In the genomic region with DNA sequence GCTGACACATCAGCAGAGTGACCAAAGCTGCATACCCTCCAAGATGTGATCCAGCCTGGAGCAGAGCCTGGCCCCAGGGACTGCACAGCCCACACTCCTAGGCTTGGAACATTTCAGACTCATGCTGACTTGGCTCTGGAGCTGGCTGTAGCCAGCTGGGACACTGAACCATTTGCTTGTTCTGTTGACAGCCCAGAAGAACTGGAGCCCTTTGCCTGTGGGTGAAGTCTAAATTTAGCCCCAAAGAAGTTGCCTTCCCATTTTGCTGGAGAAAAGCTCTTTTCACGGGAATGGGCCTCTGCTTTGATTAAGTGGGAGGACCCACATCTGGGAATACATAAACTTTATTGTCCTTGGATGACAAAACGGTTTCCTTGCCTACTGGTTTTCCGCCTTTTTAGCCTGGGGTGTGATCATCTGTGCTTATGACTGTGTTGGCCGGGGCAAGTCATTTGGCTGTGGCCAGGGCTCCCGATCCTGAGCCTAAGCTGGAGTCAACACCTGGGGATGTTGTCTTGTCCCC, we compare ENCODE assay signal across 1 cellular context.
TF ChIP-seq lines count a peak whose summit lies in the region.

No MANE protein-coding gene starts in this region.

TF ChIP-seq in IMR-90, 13 proteins besides CTCF, POLR2A, EP300 and RAD21:
- TF ChIP-seq MAZ (IDR thresholded peaks at IDR 0.05; ENCODE audit: borderline replicate concordance, low read depth, low read length) = no peak
- no peak for TF ChIP-seq CEBPB (IDR thresholded peaks at IDR 0.05; ENCODE audit: low read depth, low read length)
- no peak for TF ChIP-seq NFE2L2 (IDR thresholded peaks at IDR 0.05; ENCODE audit: low read depth, low read length)
- TF ChIP-seq RFX5 (IDR thresholded peaks at IDR 0.05; ENCODE audit: low read depth, low read length) = no peak
- no peak for TF ChIP-seq SMC3 (IDR thresholded peaks at IDR 0.05; ENCODE audit: low read depth, low read length)
- TF ChIP-seq RCOR1 (IDR thresholded peaks at IDR 0.05; ENCODE audit: insufficient replicate concordance, low read length) = no peak
- TF ChIP-seq, protein P1, sequence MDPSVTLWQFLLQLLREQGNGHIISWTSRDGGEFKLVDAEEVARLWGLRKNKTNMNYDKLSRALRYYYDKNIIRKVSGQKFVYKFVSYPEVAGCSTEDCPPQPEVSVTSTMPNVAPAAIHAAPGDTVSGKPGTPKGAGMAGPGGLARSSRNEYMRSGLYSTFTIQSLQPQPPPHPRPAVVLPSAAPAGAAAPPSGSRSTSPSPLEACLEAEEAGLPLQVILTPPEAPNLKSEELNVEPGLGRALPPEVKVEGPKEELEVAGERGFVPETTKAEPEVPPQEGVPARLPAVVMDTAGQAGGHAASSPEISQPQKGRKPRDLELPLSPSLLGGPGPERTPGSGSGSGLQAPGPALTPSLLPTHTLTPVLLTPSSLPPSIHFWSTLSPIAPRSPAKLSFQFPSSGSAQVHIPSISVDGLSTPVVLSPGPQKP (IDR thresholded peaks at IDR 0.05; ENCODE audit: borderline replicate concordance, low read depth, low read length) = no peak
- TF ChIP-seq MAFK (IDR thresholded peaks at IDR 0.05; ENCODE audit: low read depth, low read length) = no peak
- no peak for TF ChIP-seq MXI1 (IDR thresholded peaks at IDR 0.05; ENCODE audit: borderline replicate concordance, low read depth, low read length)
- TF ChIP-seq BHLHE40 (IDR thresholded peaks at IDR 0.05; ENCODE audit: low read depth, low read length) = no peak
- TF ChIP-seq, protein P2, sequence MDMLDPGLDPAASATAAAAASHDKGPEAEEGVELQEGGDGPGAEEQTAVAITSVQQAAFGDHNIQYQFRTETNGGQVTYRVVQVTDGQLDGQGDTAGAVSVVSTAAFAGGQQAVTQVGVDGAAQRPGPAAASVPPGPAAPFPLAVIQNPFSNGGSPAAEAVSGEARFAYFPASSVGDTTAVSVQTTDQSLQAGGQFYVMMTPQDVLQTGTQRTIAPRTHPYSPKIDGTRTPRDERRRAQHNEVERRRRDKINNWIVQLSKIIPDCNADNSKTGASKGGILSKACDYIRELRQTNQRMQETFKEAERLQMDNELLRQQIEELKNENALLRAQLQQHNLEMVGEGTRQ (IDR thresholded peaks at IDR 0.05; ENCODE audit: low read depth, low read length) = no peak
- TF ChIP-seq FOS (IDR thresholded peaks at IDR 0.05; ENCODE audit: low read depth, low read length) = no peak
- no peak for TF ChIP-seq CHD1 (IDR thresholded peaks at IDR 0.05; ENCODE audit: low read depth, low read length)
TF ChIP-seq in IMR-90: peak in this region for 0.
